Comparison of ENCODE assay signal across 1 cellular context in the genomic region with DNA sequence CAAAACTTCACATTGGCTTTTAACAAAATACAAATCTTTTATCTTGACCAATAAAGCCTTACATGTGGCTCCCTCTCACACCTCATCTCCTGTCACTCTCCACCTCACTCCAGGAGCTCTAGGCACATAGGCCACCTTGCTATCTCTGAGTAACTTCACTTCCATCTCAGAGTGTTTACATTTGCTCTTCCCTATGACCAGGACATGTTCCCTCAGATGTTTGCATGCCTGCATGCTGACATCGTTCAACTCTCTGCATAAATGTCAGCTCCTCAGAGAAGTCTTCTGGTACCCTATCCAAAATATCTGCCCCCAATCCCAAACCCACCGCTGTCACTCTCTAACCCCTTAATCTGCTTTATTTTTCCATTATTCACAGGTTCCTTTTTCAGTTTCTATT.
TF ChIP-seq lines count a peak whose summit lies in the region.

No MANE protein-coding gene starts in this region.

TF ChIP-seq in GM12878, 131 proteins besides CTCF, POLR2A, EP300 and RAD21 (continued from another document):
- TF ChIP-seq, protein P1, sequence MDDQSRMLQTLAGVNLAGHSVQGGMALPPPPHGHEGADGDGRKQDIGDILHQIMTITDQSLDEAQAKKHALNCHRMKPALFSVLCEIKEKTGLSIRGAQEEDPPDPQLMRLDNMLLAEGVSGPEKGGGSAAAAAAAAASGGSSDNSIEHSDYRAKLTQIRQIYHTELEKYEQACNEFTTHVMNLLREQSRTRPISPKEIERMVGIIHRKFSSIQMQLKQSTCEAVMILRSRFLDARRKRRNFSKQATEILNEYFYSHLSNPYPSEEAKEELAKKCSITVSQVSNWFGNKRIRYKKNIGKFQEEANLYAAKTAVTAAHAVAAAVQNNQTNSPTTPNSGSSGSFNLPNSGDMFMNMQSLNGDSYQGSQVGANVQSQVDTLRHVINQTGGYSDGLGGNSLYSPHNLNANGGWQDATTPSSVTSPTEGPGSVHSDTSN (IDR thresholded peaks at IDR 0.05; ENCODE audit: insufficient replicate concordance, low read depth, low read length): no peak
- 0 out of 2 replicates have a peak, but pooled peaks have one; percentile 11 for TF ChIP-seq PKNOX1 (IDR thresholded peaks at IDR 0.05)
